Comparison of ENCODE assay signal across 1 cellular context in the genomic region with DNA sequence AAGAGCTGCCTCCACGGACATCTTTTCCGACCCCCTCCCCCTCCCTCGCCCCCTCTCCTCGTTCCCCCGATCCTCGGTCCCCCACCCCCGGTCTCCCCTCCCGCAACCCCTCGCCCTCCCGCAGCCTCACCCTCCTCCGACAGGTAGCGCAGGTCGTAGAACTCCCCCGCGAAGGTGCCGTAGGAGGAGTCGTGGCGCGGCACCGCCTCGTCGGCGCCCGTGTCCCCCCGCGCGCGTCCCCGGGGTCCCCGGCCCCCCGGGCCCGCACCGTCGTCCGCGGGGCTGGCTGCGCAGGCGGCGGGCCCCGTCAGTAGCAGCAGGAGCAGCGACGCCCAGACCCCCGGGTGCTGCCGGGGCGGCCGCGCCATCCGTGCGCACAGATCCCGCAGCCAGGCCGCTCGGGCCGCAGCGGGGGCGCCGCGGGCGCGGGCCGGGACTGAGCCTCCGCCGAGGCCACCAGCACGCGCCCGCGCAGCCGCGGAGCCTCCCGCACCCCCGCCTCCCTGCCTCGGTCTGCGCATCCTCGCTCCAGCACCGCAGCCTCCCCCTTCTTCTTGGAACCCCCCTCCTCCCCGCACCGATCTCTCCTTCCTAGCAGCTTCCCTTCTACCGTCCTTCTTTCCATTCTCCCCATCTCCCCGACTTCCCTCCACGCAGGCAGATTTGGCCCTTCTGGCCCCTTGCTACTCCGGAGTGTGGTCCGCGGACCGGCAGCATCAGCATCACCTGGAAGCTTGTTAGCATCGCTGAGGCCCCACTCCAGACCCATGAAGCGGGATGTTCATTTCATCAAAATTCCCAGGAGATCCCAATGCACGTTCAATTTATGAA.
TF ChIP-seq lines count a peak whose summit lies in the region.

A gene with protein sequence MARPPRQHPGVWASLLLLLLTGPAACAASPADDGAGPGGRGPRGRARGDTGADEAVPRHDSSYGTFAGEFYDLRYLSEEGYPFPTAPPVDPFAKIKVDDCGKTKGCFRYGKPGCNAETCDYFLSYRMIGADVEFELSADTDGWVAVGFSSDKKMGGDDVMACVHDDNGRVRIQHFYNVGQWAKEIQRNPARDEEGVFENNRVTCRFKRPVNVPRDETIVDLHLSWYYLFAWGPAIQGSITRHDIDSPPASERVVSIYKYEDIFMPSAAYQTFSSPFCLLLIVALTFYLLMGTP (minus strand): TSS at position 479 of the 831 bp plus-strand sequence. CDS start 111 bp downstream, at position 368.

TF ChIP-seq in H1, 55 proteins besides CTCF, POLR2A, EP300 and RAD21:
- TF ChIP-seq PHF8 (conservative IDR thresholded peaks at IDR 0.05; ENCODE audit: low read depth, low read length): 0 out of 2 replicates have a peak, but pooled peaks have one; percentile 48
- no peak for TF ChIP-seq MAFK (IDR thresholded peaks at IDR 0.05; ENCODE audit: low read depth, low read length)
- no peak for TF ChIP-seq CBX8 (IDR thresholded peaks at IDR 0.05; ENCODE audit: borderline replicate concordance, low read depth, low read length)
- TF ChIP-seq, protein P1, sequence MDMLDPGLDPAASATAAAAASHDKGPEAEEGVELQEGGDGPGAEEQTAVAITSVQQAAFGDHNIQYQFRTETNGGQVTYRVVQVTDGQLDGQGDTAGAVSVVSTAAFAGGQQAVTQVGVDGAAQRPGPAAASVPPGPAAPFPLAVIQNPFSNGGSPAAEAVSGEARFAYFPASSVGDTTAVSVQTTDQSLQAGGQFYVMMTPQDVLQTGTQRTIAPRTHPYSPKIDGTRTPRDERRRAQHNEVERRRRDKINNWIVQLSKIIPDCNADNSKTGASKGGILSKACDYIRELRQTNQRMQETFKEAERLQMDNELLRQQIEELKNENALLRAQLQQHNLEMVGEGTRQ (IDR thresholded peaks at IDR 0.05; ENCODE audit: low read length): no peak
- TF ChIP-seq CREB1 (IDR thresholded peaks at IDR 0.05): no peak
- no peak for TF ChIP-seq GABPA (IDR thresholded peaks at IDR 0.05; ENCODE audit: borderline replicate concordance, insufficient read depth, low read length)
- TF ChIP-seq BRCA1 (IDR thresholded peaks at IDR 0.05; ENCODE audit: low read depth, low read length): no peak
- peak; percentile 53; the same call in 1 of the 2 replicates for TF ChIP-seq RBBP5 (IDR thresholded peaks at IDR 0.05; ENCODE audit: borderline replicate concordance, low read depth, low read length)
- TF ChIP-seq SAP30 (IDR thresholded peaks at IDR 0.05; ENCODE audit: insufficient read depth, insufficient replicate concordance, low read length): no peak
- TF ChIP-seq KDM4A (IDR thresholded peaks at IDR 0.05; ENCODE audit: low read depth, low read length, severe bottlenecking): peak; percentile 82
- TF ChIP-seq TEAD4 (IDR thresholded peaks at IDR 0.05; ENCODE audit: low read depth, low read length): no peak
- no peak for TF ChIP-seq GTF2F1 (IDR thresholded peaks at IDR 0.05; ENCODE audit: borderline replicate concordance, low read depth, low read length)
- TF ChIP-seq SUZ12 (IDR thresholded peaks at IDR 0.05; ENCODE audit: low read length): peak; percentile 50; the same call in 1 of the 2 replicates
- TF ChIP-seq TAF7 (optimal IDR thresholded peaks at IDR 0.05; ENCODE audit: borderline replicate concordance, low read depth, low read length): no peak
- TF ChIP-seq TCF12 (IDR thresholded peaks at IDR 0.05; ENCODE audit: low read depth, low read length): no peak
- TF ChIP-seq, protein P2, sequence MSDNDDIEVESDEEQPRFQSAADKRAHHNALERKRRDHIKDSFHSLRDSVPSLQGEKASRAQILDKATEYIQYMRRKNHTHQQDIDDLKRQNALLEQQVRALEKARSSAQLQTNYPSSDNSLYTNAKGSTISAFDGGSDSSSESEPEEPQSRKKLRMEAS (IDR thresholded peaks at IDR 0.05): no peak
- TF ChIP-seq SIRT6 (IDR thresholded peaks at IDR 0.05; ENCODE audit: low read length): no peak
